11 cellular contexts compared by ENCODE assay signal in the genomic region with DNA sequence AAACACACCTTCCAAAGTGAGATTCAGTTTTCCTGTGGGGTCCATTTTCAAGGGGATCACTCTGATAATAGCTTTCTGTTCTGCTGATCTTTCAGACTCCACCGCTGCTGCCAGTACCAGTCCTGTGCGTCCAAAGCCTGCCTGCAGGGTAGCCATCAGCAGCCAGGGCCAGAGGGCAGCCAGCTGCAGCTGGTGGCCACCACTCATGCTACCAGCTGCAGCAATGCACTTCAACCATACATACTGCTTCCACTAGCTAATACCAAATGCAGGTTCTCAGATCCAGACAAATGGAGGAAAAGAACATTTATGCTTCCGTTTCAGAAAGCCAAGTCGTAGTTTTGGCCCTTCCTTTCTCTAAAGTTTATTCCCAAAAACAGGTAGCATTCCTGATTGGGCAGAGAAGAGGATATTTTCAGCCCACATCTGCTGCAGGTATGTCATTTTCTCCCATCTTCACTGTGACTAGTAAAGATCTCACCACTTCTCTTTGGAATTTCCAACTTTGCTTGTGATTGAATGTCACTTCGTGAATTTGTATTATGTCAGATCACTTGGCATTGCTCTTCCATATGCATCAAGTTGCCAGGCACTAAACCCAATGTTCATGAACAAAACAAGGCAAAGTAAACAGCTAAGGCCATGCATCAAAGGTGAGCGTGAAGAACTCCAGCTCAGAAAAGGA. TPM values are rescaled to one million over a fixed set of nuclear protein-coding genes. Genes with fewer than 3 reads are reported as not detected.
A peak's percentile ranks its signal among the peaks of the same experiment; 100 is the strongest.
DNase-seq lines count a peak whose midpoint lies in the region; ATAC-seq and TF ChIP-seq lines count a peak whose summit lies in the region.
"Had no signal": no experiment of that assay in that cellular context is flagged by ENCODE, and none has a peak within 500 bp of the region (broad histone marks: within the 10 kb centered on the region; RNA-seq: fewer than 3 reads in every experiment).

No MANE protein-coding gene starts in this region.

- no peak overlapping the region for H3K4me3 Mint-ChIP-seq in endothelial cell (ENCODE audit: unreplicated experiment)
- no peak overlapping the region for H3K4me3 Mint-ChIP-seq in activated T-cell treated with anti-CD3 and anti-CD28 coated beads, Interleukin-2, amount 50 U/mL, for 4 hours
- no peak overlapping the region for H3K4me3 Mint-ChIP-seq in activated CD8-positive, alpha-beta T cell treated with anti-CD3 and anti-CD28 coated beads, Interleukin-2, amount 10 ng/mL, durations not matched to agents 7 days and 5 days
- H3K4me3 Mint-ChIP-seq: CD8-positive, alpha-beta T cell; central memory CD8-positive, alpha-beta T cell had no signal

- no peaks in the 10 kb centered on the region for H3K36me3 Mint-ChIP-seq in endothelial cell (ENCODE audit: low read depth, unreplicated experiment)
- no peaks in the 10 kb centered on the region for H3K36me3 Mint-ChIP-seq in activated T-cell treated with anti-CD3 and anti-CD28 coated beads, Interleukin-2, amount 50 U/mL, for 4 hours (ENCODE audit: insufficient read depth)
- H3K36me3 Mint-ChIP-seq in activated CD8-positive, alpha-beta T cell treated with anti-CD3 and anti-CD28 coated beads, Interleukin-2, amount 10 ng/mL, durations not matched to agents 7 days and 5 days (ENCODE audit: low read depth): no peaks in the 10 kb centered on the region
- H3K36me3 Mint-ChIP-seq: CD8-positive, alpha-beta T cell had no signal

- POLR2A ChIA-PET in activated CD8-positive, alpha-beta T cell treated with anti-CD3 and anti-CD28 coated beads, Interleukin-2, amount 10 ng/mL, durations not matched to agents 7 days and 5 days (lab: Charles Lee): interaction anchor here (0.6 to 4.3 kb wide), 5 partner anchors 25 to 88 kb away, joined by 3 to 44 read pairs (median 3); a partner anchor contains a TSS

- no peaks in the 10 kb centered on the region for H3K9me3 Mint-ChIP-seq in endothelial cell (ENCODE audit: unreplicated experiment)
- H3K9me3 Mint-ChIP-seq in activated T-cell treated with anti-CD3 and anti-CD28 coated beads, Interleukin-2, amount 50 U/mL, for 4 hours: no peaks in the 10 kb centered on the region
- H3K9me3 Mint-ChIP-seq in activated CD8-positive, alpha-beta T cell treated with anti-CD3 and anti-CD28 coated beads, Interleukin-2, amount 10 ng/mL, durations not matched to agents 7 days and 5 days (ENCODE audit: insufficient read depth): no peaks in the 10 kb centered on the region
- H3K9me3 Mint-ChIP-seq: CD8-positive, alpha-beta T cell; central memory CD8-positive, alpha-beta T cell had no signal

- H3K27me3 Mint-ChIP-seq in endothelial cell (ENCODE audit: unreplicated experiment): no peaks in the 10 kb centered on the region
- H3K27me3 Mint-ChIP-seq in activated T-cell treated with anti-CD3 and anti-CD28 coated beads, Interleukin-2, amount 50 U/mL, for 4 hours (ENCODE audit: low read depth): no peaks in the 10 kb centered on the region
- H3K27me3 Mint-ChIP-seq in activated CD8-positive, alpha-beta T cell treated with anti-CD3 and anti-CD28 coated beads, Interleukin-2, amount 10 ng/mL, durations not matched to agents 7 days and 5 days (ENCODE audit: low read depth): no peaks in the 10 kb centered on the region
- H3K27me3 Mint-ChIP-seq: central memory CD8-positive, alpha-beta T cell had no signal

- H3K4me1 Mint-ChIP-seq in endothelial cell (ENCODE audit: unreplicated experiment): peaks cover 3% of the 10 kb centered on the region
- H3K4me1 Mint-ChIP-seq in activated T-cell treated with anti-CD3 and anti-CD28 coated beads, Interleukin-2, amount 50 U/mL, for 4 hours (ENCODE audit: low read depth): peaks cover 26% of the 10 kb centered on the region
- H3K4me1 Mint-ChIP-seq in activated CD8-positive, alpha-beta T cell treated with anti-CD3 and anti-CD28 coated beads, Interleukin-2, amount 10 ng/mL, durations not matched to agents 7 days and 5 days (ENCODE audit: low read depth): peaks cover 21% of the 10 kb centered on the region

- DNase-seq in DMS53 (lab: John Stamatoyannopoulos, UW): peak; percentile 86
- DNase-seq in NCI-H1105 treated with DMSO at 0.1 percent for 48 hours (lab: John Stamatoyannopoulos, UW): peak; percentile 41
- DNase-seq in endothelial cell (ENCODE audit: low spot score): peak; percentile 22
- DNase-seq in mucosa of gallbladder (ENCODE audit: low spot score): peak; percentile 16
- DNase-seq in NCI-H69 (lab: John Stamatoyannopoulos, UW): no peak
- no peak for DNase-seq in activated T-cell treated with anti-CD3 and anti-CD28 coated beads, Interleukin-2, amount 50 U/mL, for 4 hours
- no peak for DNase-seq in HK-2 (ENCODE audit: unreplicated experiment)
- no peak for DNase-seq in activated CD8-positive, alpha-beta T cell treated with anti-CD3 and anti-CD28 coated beads, Interleukin-2, amount 10 ng/mL, durations not matched to agents 7 days and 5 days
- DNase-seq: CD8-positive, alpha-beta T cell; NCI-H2171 had no signal

- TF ChIP-seq CTCF in endothelial cell (IDR thresholded peaks at IDR 0.05; ENCODE audit: unreplicated experiment): no peak

- no peak for ATAC-seq in activated T-cell treated with anti-CD3 and anti-CD28 coated beads, Interleukin-2, amount 50 U/mL, for 4 hours
- ATAC-seq in activated CD8-positive, alpha-beta T cell treated with anti-CD3 and anti-CD28 coated beads, Interleukin-2, amount 10 ng/mL, durations not matched to agents 7 days and 5 days: no peak
- ATAC-seq: CD8-positive, alpha-beta T cell had no signal

- H3K27ac Mint-ChIP-seq in endothelial cell (ENCODE audit: unreplicated experiment): no peak overlapping the region
- H3K27ac Mint-ChIP-seq in activated CD8-positive, alpha-beta T cell treated with anti-CD3 and anti-CD28 coated beads, Interleukin-2, amount 10 ng/mL, durations not matched to agents 7 days and 5 days: no peak overlapping the region
- H3K27ac Mint-ChIP-seq: CD8-positive, alpha-beta T cell had no signal

- CTCF ChIA-PET in activated CD8-positive, alpha-beta T cell treated with anti-CD3 and anti-CD28 coated beads, Interleukin-2, amount 10 ng/mL, durations not matched to agents 7 days and 5 days (lab: Charles Lee): interaction anchor here (1.0 to 5.9 kb wide), 12 partner anchors 8 to 166 kb away, joined by 3 to 135 read pairs (median 10); a partner anchor contains a TSS

RNA-seq across cellular contexts. Expression of a gene that starts 1.8 kb away (rescaled TPM):
- 0.56 TPM for total RNA-seq in endothelial cell (ENCODE audit: unreplicated experiment)
- 19.0 TPM for total RNA-seq in mucosa of gallbladder
- under 1 TPM; 0.43 to 0.92 (median 0.73) TPM for total RNA-seq in activated T-cell treated with anti-CD3 and anti-CD28 coated beads, Interleukin-2, amount 50 U/mL, for 4 hours
- total RNA-seq in activated CD8-positive, alpha-beta T cell treated with anti-CD3 and anti-CD28 coated beads, Interleukin-2, amount 10 ng/mL, durations not matched to agents 7 days and 5 days: under 1 TPM in 1 of 2 experiments, not detected in 1; 0.05 TPM

Comparison
In these comparisons a context has a peak if more than half of its experiments do, and no peak if none do; other contexts are left out.
1. DNase-seq: peak in DMS53 (single experiment), NCI-H1105 treated with DMSO at 0.1 percent for 48 hours (single experiment), endothelial cell (single experiment) and mucosa of gallbladder (single experiment); none in NCI-H69 (single experiment), activated T-cell treated with anti-CD3 and anti-CD28 coated beads, Interleukin-2, amount 50 U/mL, for 4 hours (single experiment), HK-2 (single experiment) and activated CD8-positive, alpha-beta T cell treated with anti-CD3 and anti-CD28 coated beads, Interleukin-2, amount 10 ng/mL, durations not matched to agents 7 days and 5 days (single experiment).
2. RNA of a gene that starts 1.8 kb away (total RNA-seq): 19.0 TPM in mucosa of gallbladder (single experiment); 0.43 to 0.92 TPM in activated T-cell treated with anti-CD3 and anti-CD28 coated beads, Interleukin-2, amount 50 U/mL, for 4 hours, 0.56 TPM in endothelial cell (single experiment) and 0.05 TPM in activated CD8-positive, alpha-beta T cell treated with anti-CD3 and anti-CD28 coated beads, Interleukin-2, amount 10 ng/mL, durations not matched to agents 7 days and 5 days; every median in the first group is over 10 times any median in the second.